In the genomic region with DNA sequence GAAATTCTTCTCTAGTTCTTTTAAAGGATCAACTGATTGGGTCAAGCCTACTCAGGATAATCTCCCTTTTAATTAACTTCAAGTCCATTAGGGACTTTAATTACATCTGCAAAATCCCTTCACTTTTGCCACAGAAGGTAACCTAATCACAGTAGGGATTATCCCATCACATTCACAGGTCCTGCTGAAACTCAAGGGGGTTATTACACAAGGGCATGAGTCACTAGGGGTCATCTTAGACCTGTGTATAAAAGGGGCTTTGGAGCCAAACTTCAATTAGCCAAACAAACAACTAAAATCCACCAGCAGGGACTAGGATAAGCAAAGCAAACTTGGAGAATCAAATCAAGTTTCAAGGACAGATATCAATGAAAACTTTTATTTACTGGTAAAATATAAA, we compare ENCODE assay signal across 16 cellular contexts. TPM values are rescaled to one million over a fixed set of nuclear protein-coding genes. Genes with fewer than 3 reads are reported as not detected.
DNase-seq lines count a peak whose midpoint lies in the region; ATAC-seq and TF ChIP-seq lines count a peak whose summit lies in the region.
"Had no signal": no experiment of that assay in that cellular context is flagged by ENCODE, and none has a peak within 500 bp of the region (broad histone marks: within the 10 kb centered on the region; RNA-seq: fewer than 3 reads in every experiment).

No MANE protein-coding gene starts in this region.

- H3K9me3 ChIP-seq in IMR-90 (ENCODE audit: control insufficient read depth, insufficient read depth, low read length): no peaks in the 10 kb centered on the region
- H3K9me3 ChIP-seq: Peyer's patch had no signal

- no TSS peak for BruUV-seq in IMR-90 (replicated peaks; lab: Mats Ljungman, UMichigan)

- in situ Hi-C loops in IMR-90 (cut with MboI; ENCODE audit: low sequenced_read_pairs): no loop called here

- H3K9me1 ChIP-seq in IMR-90 (ENCODE audit: insufficient read depth, low read length): no peaks in the 10 kb centered on the region

- TF ChIP-seq POLR2A in IMR-90 (IDR thresholded peaks at IDR 0.05; ENCODE audit: low read depth, low read length): no peak

- H2AFZ ChIP-seq in IMR-90 (replicated peaks; ENCODE audit: low read length, poor library complexity): no peak overlapping the region
- H2AFZ ChIP-seq: GM23248 had no signal

- H3K27ac ChIP-seq in IMR-90 (ENCODE audit: insufficient read depth, low read length): no peak overlapping the region
- H3K27ac ChIP-seq: C4-2B, GM23248, Peyer's patch had no signal

- H3K23ac ChIP-seq in IMR-90 (ENCODE audit: low read depth, low read length): no peak overlapping the region

- intact Hi-C loops in IMR-90 (cut with micrococcal nuclease): no loop called here

- no peaks in the 10 kb centered on the region; the same call in 1 of the 2 replicates for H3K4me1 ChIP-seq in IMR-90 (ENCODE audit: control insufficient read depth, insufficient read depth, low read length)
- H3K4me1 ChIP-seq: Peyer's patch had no signal

- ATAC-seq in IMR-90 (ENCODE audit: low read depth) (no peak; the same call in 1 of the 2 replicates), WTC11 (no peak)
- ATAC-seq: K562, Right ventricle myocardium inferior had no signal

- no peaks in the 10 kb centered on the region for H4K20me1 ChIP-seq in IMR-90 (ENCODE audit: insufficient read depth, low read length)

- no peak overlapping the region for H3K4me3 ChIP-seq in IMR-90 (ENCODE audit: insufficient read depth, low read depth, low read length)
- H3K4me3 ChIP-seq in retinal pigment epithelial cell (ENCODE audit: low read length): no peak overlapping the region
- H3K4me3 ChIP-seq: GM23248, K562, Peyer's patch had no signal

- H2AK9ac ChIP-seq in IMR-90 (replicated peaks; ENCODE audit: low read depth, low read length, poor library complexity): no peak overlapping the region

- DNase-seq in IMR-90 (peak; percentile 15), WTC11 (ENCODE audit: low spot score) (no peak), iris pigment epithelial cell (ENCODE audit: low read depth) (peak; percentile 23), retinal pigment epithelial cell (ENCODE audit: low read depth) (peak; percentile 52), OCI-M2 (lab: John Stamatoyannopoulos, UW; ENCODE audit: unreplicated experiment) (no peak), DMS153 treated with DMSO at 0.1 percent for 48 hours (lab: John Stamatoyannopoulos, UW; ENCODE audit: unreplicated experiment) (no peak), glomerular visceral epithelial cell (ENCODE audit: extremely low spot score) (no peak)
- DNase-seq: COR-L47, GM23248, NCI-H1436, NCI-H2029 treated with DMSO at 0.1 percent for 48 hours, Peyer's patch had no signal

- no peaks in the 10 kb centered on the region for H3K9me3 Mint-ChIP-seq in WTC11

- no peak overlapping the region for H3K4me2 ChIP-seq in IMR-90 (ENCODE audit: low read depth, low read length)

- H2BK15ac ChIP-seq in IMR-90 (ENCODE audit: low read depth, low read length): no peak overlapping the region

- no peak overlapping the region for H2BK20ac ChIP-seq in IMR-90 (ENCODE audit: low read depth, low read length)

- CTCF ChIA-PET in IMR-90 (lab: Yijun Ruan, JAX) (no interaction called here), WTC11 (lab: Charles Lee) (no interaction called here)

- peaks cover 47% of the 10 kb centered on the region for H3K36me3 Mint-ChIP-seq in WTC11

- no peaks in the 10 kb centered on the region for H3K27me3 ChIP-seq in IMR-90 (ENCODE audit: control insufficient read depth, insufficient read depth, low read length)
- H3K27me3 ChIP-seq: Peyer's patch had no signal

- no peak overlapping the region for H2AK5ac ChIP-seq in IMR-90 (ENCODE audit: low read depth, low read length)

- no peak overlapping the region for H4K91ac ChIP-seq in IMR-90 (ENCODE audit: insufficient read depth, low read depth, low read length)

- H3K27me3 Mint-ChIP-seq in WTC11 (ENCODE audit: low read depth): no peaks in the 10 kb centered on the region

- no peak overlapping the region for H2BK120ac ChIP-seq in IMR-90 (ENCODE audit: low read depth, low read length)

- H3K18ac ChIP-seq in IMR-90 (ENCODE audit: low read depth, low read length): no peak overlapping the region

- no peaks in the 10 kb centered on the region for H3K4me1 Mint-ChIP-seq in WTC11

- no peak overlapping the region for H3K4ac ChIP-seq in IMR-90 (ENCODE audit: low read depth, low read length)

- H3K79me1 ChIP-seq in IMR-90 (ENCODE audit: low read depth in 1 of 2, low read length in 2 of 2): no peaks in the 10 kb centered on the region

- H3K9ac ChIP-seq in IMR-90 (ENCODE audit: low read depth, low read length): no peak overlapping the region
- H3K9ac ChIP-seq: GM23248 had no signal

- dilution Hi-C loops in IMR-90 (cut with HindIII; ENCODE audit: low sequenced_read_pairs, unreplicated experiment): no loop called here

- H3K27ac Mint-ChIP-seq in WTC11: no peak overlapping the region

- H4K5ac ChIP-seq in IMR-90 (ENCODE audit: low read depth, low read length): no peak overlapping the region

- H3K4me3 Mint-ChIP-seq in WTC11: no peak overlapping the region

- H4K8ac ChIP-seq in IMR-90 (ENCODE audit: low read depth in 2 of 2, low read length in 2 of 2): no peak overlapping the region

- no peak overlapping the region for H3K56ac ChIP-seq in IMR-90 (ENCODE audit: extremely low read depth, insufficient read depth, low read length)

- peaks cover 38% of the 10 kb centered on the region for H3K36me3 ChIP-seq in IMR-90 (ENCODE audit: control insufficient read depth, insufficient read depth, low read length)

- no peak overlapping the region for H3K14ac ChIP-seq in IMR-90 (replicated peaks; ENCODE audit: low read depth, low read length)

- no peak overlapping the region for H2BK5ac ChIP-seq in IMR-90 (ENCODE audit: low read depth, low read length, poor library complexity, severe bottlenecking)

- POLR2A ChIA-PET in IMR-90 (lab: Charles Lee; ENCODE audit: unreplicated experiment) (no interaction called here), WTC11 (lab: Charles Lee) (no interaction called here)

- TF ChIP-seq RAD21 in IMR-90 (IDR thresholded peaks at IDR 0.05; ENCODE audit: low read length): no peak

- TF ChIP-seq CTCF in IMR-90 (conservative IDR thresholded peaks at IDR 0.05; ENCODE audit: low read depth, low read length) (no peak), WTC11 (IDR thresholded peaks at IDR 0.05) (no peak), retinal pigment epithelial cell (conservative IDR thresholded peaks at IDR 0.05; ENCODE audit: low read depth, low read length) (no peak)

TF ChIP-seq in IMR-90, 13 proteins besides CTCF, POLR2A, EP300 and RAD21:
- no peak for TF ChIP-seq NFE2L2 (IDR thresholded peaks at IDR 0.05; ENCODE audit: low read depth, low read length)
- TF ChIP-seq CEBPB (IDR thresholded peaks at IDR 0.05; ENCODE audit: low read depth, low read length): no peak
- no peak for TF ChIP-seq ELK1 (IDR thresholded peaks at IDR 0.05; ENCODE audit: borderline replicate concordance, low read depth, low read length)

TF ChIP-seq in WTC11, 78 proteins besides CTCF, POLR2A, EP300 and RAD21 (continues in another document):
- TF ChIP-seq ZNF121 (CRISPR knock-in tag; IDR thresholded peaks at IDR 0.05): no peak
- no peak for TF ChIP-seq NFE2L1 (CRISPR knock-in tag; IDR thresholded peaks at IDR 0.05)
- no peak for TF ChIP-seq GRHL2 (CRISPR knock-in tag; IDR thresholded peaks at IDR 0.05; ENCODE audit: insufficient replicate concordance, severe bottlenecking)
- TF ChIP-seq ZSCAN18 (CRISPR knock-in tag; IDR thresholded peaks at IDR 0.05): no peak
- no peak for TF ChIP-seq TEAD4 (CRISPR knock-in tag; IDR thresholded peaks at IDR 0.05)
- TF ChIP-seq, protein P1, sequence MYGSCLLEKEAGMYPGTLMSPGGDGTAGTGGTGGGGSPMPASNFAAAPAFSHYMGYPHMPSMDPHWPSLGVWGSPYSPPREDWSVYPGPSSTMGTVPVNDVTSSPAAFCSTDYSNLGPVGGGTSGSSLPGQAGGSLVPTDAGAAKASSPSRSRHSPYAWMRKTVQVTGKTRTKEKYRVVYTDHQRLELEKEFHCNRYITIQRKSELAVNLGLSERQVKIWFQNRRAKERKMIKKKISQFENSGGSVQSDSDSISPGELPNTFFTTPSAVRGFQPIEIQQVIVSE (CRISPR knock-in tag; IDR thresholded peaks at IDR 0.05; ENCODE audit: borderline replicate concordance): no peak

RNA-seq across cellular contexts. Expression of gene CIAPIN1, which starts 19.4 kb away (rescaled TPM):
- total RNA-seq in IMR-90 (2012; rRNA removed) (42.2 and 47.7 TPM in 2 replicates), WTC11 (2021) (85.9 to 94.7 TPM (median 87.9 TPM) in 3 replicates)
- polyA plus RNA-seq in IMR-90 (2012; rRNA removed): 40.2 and 41.6 TPM in 2 replicates
- polyA plus RNA-seq in IMR-90 (2012; cell fraction: cytosol; rRNA removed): 17.0 and 37.1 TPM in 2 replicates
- 17.1 and 40.4 TPM in 2 replicates for polyA plus RNA-seq in IMR-90 (2012; cell fraction: nucleus; rRNA removed; ENCODE audit: low replicate concordance)

RNA-seq across cellular contexts. Expression of gene COQ9, which starts 19.5 kb away (rescaled TPM):
- total RNA-seq in IMR-90 (2012; rRNA removed) (50.0 and 57.9 TPM in 2 replicates), WTC11 (2021) (39.2 to 40.2 TPM (median 39.8 TPM) in 3 replicates)
- polyA plus RNA-seq in IMR-90 (2012; rRNA removed): 56.1 and 58.5 TPM in 2 replicates
- polyA plus RNA-seq in IMR-90 (2012; cell fraction: cytosol; rRNA removed): 43.0 and 87.4 TPM in 2 replicates
- 64.7 and 84.2 TPM in 2 replicates for polyA plus RNA-seq in IMR-90 (2012; cell fraction: nucleus; rRNA removed; ENCODE audit: low replicate concordance)

RNA-seq across cellular contexts. Expression of gene CCL17, which starts 23.3 kb away (rescaled TPM):
- not detected in 2 replicates for total RNA-seq in IMR-90 (2012; rRNA removed)
- not detected in 2 replicates for polyA plus RNA-seq in IMR-90 (2012; rRNA removed)
- polyA plus RNA-seq in IMR-90 (2012; cell fraction: cytosol; rRNA removed): not detected in 2 replicates
- not detected in 2 replicates for polyA plus RNA-seq in IMR-90 (2012; cell fraction: nucleus; rRNA removed; ENCODE audit: low replicate concordance)
- not detected in 3 replicates for total RNA-seq in WTC11 (2021)
- total RNA-seq: GM23248, K562, NCI-H460, Peyer's patch, Right ventricle myocardium inferior had no signal
- polyA plus RNA-seq: GM23248, K562 had no signal

RNA-seq across cellular contexts. Expression of gene POLR2C, which starts 34.7 kb away (rescaled TPM):
- total RNA-seq in IMR-90 (2012; rRNA removed) (188 and 340 TPM in 2 replicates), WTC11 (2021) (67.9 to 75.4 TPM (median 67.9 TPM) in 3 replicates)
- polyA plus RNA-seq in IMR-90 (2012; rRNA removed): 136 and 137 TPM in 2 replicates
- polyA plus RNA-seq in IMR-90 (2012; cell fraction: cytosol; rRNA removed): 149 and 181 TPM in 2 replicates
- polyA plus RNA-seq in IMR-90 (2012; cell fraction: nucleus; rRNA removed; ENCODE audit: low replicate concordance): 110 and 114 TPM in 2 replicates

RNA-seq across cellular contexts. Expression of gene CX3CL1, which starts 55.5 kb away (rescaled TPM):
- total RNA-seq in IMR-90 (2012; rRNA removed) (under 0.01 and 0.18 TPM in 2 replicates), WTC11 (2021) (0.66 to 1.2 TPM (median 1.1 TPM) in 3 replicates)
- polyA plus RNA-seq in IMR-90 (2012; rRNA removed): 0.77 and 0.89 TPM in 2 replicates
- 0.51 and 0.74 TPM in 2 replicates for polyA plus RNA-seq in IMR-90 (2012; cell fraction: cytosol; rRNA removed)
- polyA plus RNA-seq in IMR-90 (2012; cell fraction: nucleus; rRNA removed; ENCODE audit: low replicate concordance): 0.26 and 0.50 TPM in 2 replicates
- total RNA-seq: GM23248, NCI-H460 had no signal
- polyA plus RNA-seq: GM23248, K562 had no signal

Comparison
In these comparisons a context has a peak if more than half of its experiments do, and no peak if none do; other contexts are left out.
1. DNase-seq: peak in IMR-90 (single experiment), iris pigment epithelial cell (single experiment) and retinal pigment epithelial cell (single experiment); none in WTC11 (single experiment), OCI-M2 (single experiment), DMS153 treated with DMSO at 0.1 percent for 48 hours (single experiment) and glomerular visceral epithelial cell (single experiment).